18 cellular contexts compared by ENCODE assay signal in the genomic region with DNA sequence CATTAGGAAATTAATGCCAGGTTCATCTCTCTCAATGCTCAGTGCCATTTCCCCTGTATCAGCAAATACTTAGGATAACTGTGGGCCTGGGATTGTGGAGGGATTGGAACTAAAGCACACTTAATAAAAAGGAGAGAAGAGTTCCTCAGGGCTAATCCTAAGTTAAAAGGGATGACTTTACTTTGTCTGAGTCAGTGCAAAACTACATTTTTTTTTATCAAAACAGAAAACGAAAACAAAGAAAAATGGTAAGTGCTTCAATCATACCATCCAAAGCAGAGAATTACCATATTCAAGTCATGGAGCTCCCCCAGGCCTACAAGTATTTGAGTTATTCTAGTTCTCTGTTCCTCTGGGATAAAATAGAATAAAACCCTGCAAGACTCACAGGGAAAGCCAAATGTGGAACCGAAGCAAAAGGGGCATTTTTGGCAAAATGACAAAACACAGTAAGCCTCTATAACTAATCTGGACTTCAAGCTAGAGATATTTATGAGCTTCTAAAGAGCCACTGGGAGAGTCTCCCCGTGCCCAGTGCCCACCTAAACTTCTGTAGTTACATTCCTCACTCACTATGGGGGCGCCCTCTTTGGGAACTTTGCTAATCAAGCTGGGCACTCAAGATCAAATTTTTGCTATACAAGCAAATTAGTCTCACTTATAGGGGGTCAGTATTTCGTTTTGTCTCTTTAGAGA. TPM values are rescaled to one million over a fixed set of nuclear protein-coding genes. Genes with fewer than 3 reads are reported as not detected.
A peak's percentile ranks its signal among the peaks of the same experiment; 100 is the strongest.
DNase-seq lines count a peak whose midpoint lies in the region; ATAC-seq, FAIRE-seq and TF ChIP-seq lines count a peak whose summit lies in the region.
"Had no signal": no experiment of that assay in that cellular context is flagged by ENCODE, and none has a peak within 500 bp of the region (broad histone marks: within the 10 kb centered on the region; RNA-seq: fewer than 3 reads in every experiment).

No MANE protein-coding gene starts in this region.

- ATAC-seq in K562, result no peak
- ATAC-seq in activated CD4-positive, CD25-positive, alpha-beta regulatory T cell treated with anti-CD3 and anti-CD28 coated beads, Interleukin-2, amount 50 U/mL, for 24 hours, result no peak
- ATAC-seq in HG02973 (IDR thresholded peaks at IDR 0.05; ENCODE audit: unreplicated experiment), result no peak
- ATAC-seq in HG02759 (IDR thresholded peaks at IDR 0.05; ENCODE audit: unreplicated experiment), result no peak
- ATAC-seq: gastroesophageal sphincter had no signal

- no peak overlapping the region for H3K27ac Mint-ChIP-seq in immature natural killer cell
- H3K27ac Mint-ChIP-seq: activated CD4-positive, alpha-beta T cell treated with anti-CD3 and anti-CD28 coated beads, Interleukin-2, amount 10 ng/mL, durations not matched to agents 24 days and 14 days; activated T-cell treated with anti-CD3 and anti-CD28 coated beads, Interleukin-2, amount 50 U/mL, for 24 hours had no signal

- H3K36me3 ChIP-seq in K562 (ENCODE audit: control insufficient read depth, insufficient read depth, low read length), result no peaks in the 10 kb centered on the region
- H3K36me3 ChIP-seq: adrenal gland, gastroesophageal sphincter, prostate gland, suprapubic skin had no signal

- POLR2A ChIA-PET in K562 (lab: Yijun Ruan, JAX), result no interaction called here

- no peaks in the 10 kb centered on the region for H3K9me3 ChIP-seq in K562 (replicated peaks; ENCODE audit: control insufficient read depth, insufficient read depth, low read depth, low read length)
- H3K9me3 ChIP-seq: adrenal gland, gastroesophageal sphincter, prostate gland, suprapubic skin had no signal

- intact Hi-C loops in K562 (cut with micrococcal nuclease), result no loop called here

- no peak for TF ChIP-seq POLR2A in K562 (conservative IDR thresholded peaks at IDR 0.05)

- no peak overlapping the region for H3K27ac ChIP-seq in K562 (ENCODE audit: extremely low read depth, low read depth, low read length)
- H3K27ac ChIP-seq: adrenal gland, gastroesophageal sphincter, prostate gland, suprapubic skin had no signal

- H3K9me3 Mint-ChIP-seq in immature natural killer cell, result no peaks in the 10 kb centered on the region
- H3K9me3 Mint-ChIP-seq: activated CD4-positive, alpha-beta T cell treated with anti-CD3 and anti-CD28 coated beads, Interleukin-2, amount 10 ng/mL, durations not matched to agents 24 days and 14 days; activated T-cell treated with anti-CD3 and anti-CD28 coated beads, Interleukin-2, amount 50 U/mL, for 24 hours had no signal

- no peak overlapping the region for H3K9ac ChIP-seq in K562 (ENCODE audit: insufficient read depth in 1 of 2, low read depth in 2 of 2, low read length in 2 of 2)

- in situ Hi-C loops in K562 (cut with MboI), result no loop called here

- no peak for TF ChIP-seq CTCF in K562 (IDR thresholded peaks at IDR 0.05 in 2 of 3, conservative IDR thresholded peaks at IDR 0.05 in 1 of 3; ENCODE audit: insufficient read depth in 2 of 3, low read depth in 1 of 3, low read length in 3 of 3)

- H4K20me1 ChIP-seq in K562 (replicated peaks; ENCODE audit: control insufficient read depth, insufficient read depth, low read length), result no peaks in the 10 kb centered on the region

- no peaks in the 10 kb centered on the region for H3K79me2 ChIP-seq in K562 (ENCODE audit: control insufficient read depth, insufficient read depth, low read length)

- H3K4me3 Mint-ChIP-seq in immature natural killer cell, result no peak overlapping the region
- H3K4me3 Mint-ChIP-seq: activated CD4-positive, alpha-beta T cell treated with anti-CD3 and anti-CD28 coated beads, Interleukin-2, amount 10 ng/mL, durations not matched to agents 24 days and 14 days; activated T-cell treated with anti-CD3 and anti-CD28 coated beads, Interleukin-2, amount 50 U/mL, for 24 hours had no signal

- H3K4me1 ChIP-seq in K562 (replicated peaks in 1 of 2; ENCODE audit: control insufficient read depth in 2 of 2, insufficient read depth in 2 of 2, low read length in 2 of 2), result no peaks in the 10 kb centered on the region
- H3K4me1 ChIP-seq: adrenal gland, gastroesophageal sphincter, prostate gland, suprapubic skin had no signal

- DNase-seq in DMS 273 treated with DMSO at 0.1 percent for 48 hours (lab: John Stamatoyannopoulos, UW) (peak; percentile 38), NCI-H446 treated with DMSO at 0.1 percent for 48 hours (lab: John Stamatoyannopoulos, UW) (peak; percentile 24), K562 (ENCODE audit: extremely low read depth in 1 of 4, low spot score in 3 of 4) (no peak), myocyte (ENCODE audit: low read depth) (peak; percentile 63), immature natural killer cell (no peak)
- DNase-seq: activated CD4-positive, alpha-beta T cell treated with anti-CD3 and anti-CD28 coated beads, Interleukin-2, amount 10 ng/mL, durations not matched to agents 24 days and 14 days; activated T-cell treated with anti-CD3 and anti-CD28 coated beads, Interleukin-2, amount 50 U/mL, for 24 hours; adrenal gland; AML-193; NCI-H524; T-helper 9 cell had no signal

- H3K36me3 Mint-ChIP-seq in immature natural killer cell, result no peaks in the 10 kb centered on the region

- no peaks in the 10 kb centered on the region for H3K27me3 ChIP-seq in K562 (ENCODE audit: control insufficient read depth in 2 of 2, insufficient read depth in 2 of 2, low read length in 2 of 2)
- H3K27me3 ChIP-seq: gastroesophageal sphincter, suprapubic skin had no signal

- no peak for FAIRE-seq in K562 (lab: Jason Lieb, UNC)
- FAIRE-seq: D721Med had no signal

- no peak overlapping the region for H3K4me3 ChIP-seq in K562
- H3K4me3 ChIP-seq: adrenal gland, gastroesophageal sphincter, prostate gland, suprapubic skin had no signal

- H3K4me1 Mint-ChIP-seq in immature natural killer cell, result no peaks in the 10 kb centered on the region
- H3K4me1 Mint-ChIP-seq: activated CD4-positive, alpha-beta T cell treated with anti-CD3 and anti-CD28 coated beads, Interleukin-2, amount 10 ng/mL, durations not matched to agents 24 days and 14 days had no signal

- H3K27me3 Mint-ChIP-seq in immature natural killer cell (ENCODE audit: low read depth in 3 of 3), result peaks cover 0 to 3% (median 1%) of the 10 kb centered on the region in 3 donors

- CTCF ChIA-PET in K562 (lab: Yijun Ruan, JAX; ENCODE audit: low intra/inter-chr PET ratio), result no interaction called here

- WGBS in K562 (ENCODE audit: insufficient coverage, low coverage, missing lambda C conversion rate), result 0% methylated on average over 5 of the region's 5 CpGs

- no peak for TF ChIP-seq RAD21 in K562 (CRISPR knock-in tag; conservative IDR thresholded peaks at IDR 0.05 in 1 of 2, IDR thresholded peaks at IDR 0.05 in 1 of 2)

- no peak overlapping the region for H3K4me2 ChIP-seq in K562 (ENCODE audit: insufficient read depth, low read length)

- H2AFZ ChIP-seq in K562 (ENCODE audit: low read depth, low read length), result no peak overlapping the region

- no peaks in the 10 kb centered on the region for H3K9me1 ChIP-seq in K562 (ENCODE audit: control insufficient read depth, insufficient read depth, low read length)

- no TSS peak for BruUV-seq in K562 (replicated peaks; lab: Mats Ljungman, UMichigan)

- TF ChIP-seq EP300 in K562 (IDR thresholded peaks at IDR 0.05; ENCODE audit: low read length), result no peak

TF ChIP-seq in K562, 482 proteins besides CTCF, POLR2A, EP300 and RAD21:
- TF ChIP-seq ZNF316 (IDR thresholded peaks at IDR 0.05) (peak; percentile 32; the same call in 1 of the 2 replicates), HNRNPL (IDR thresholded peaks at IDR 0.05; ENCODE audit: low read depth, low read length) (no peak), TFAM (CRISPR knock-in tag; conservative IDR thresholded peaks at IDR 0.05) (no peak), BRCA1 (IDR thresholded peaks at IDR 0.05) (no peak), BRCA1 (CRISPR knock-in tag; IDR thresholded peaks at IDR 0.05) (no peak), PYGO2 (tag; IDR thresholded peaks at IDR 0.05) (no peak), MYC (IDR thresholded peaks at IDR 0.05; ENCODE audit: low read depth, low read length) (no peak), MYC (CRISPR knock-in tag; IDR thresholded peaks at IDR 0.05; ENCODE audit: borderline replicate concordance, low read depth) (no peak)
- TF ChIP-seq, protein P1, sequence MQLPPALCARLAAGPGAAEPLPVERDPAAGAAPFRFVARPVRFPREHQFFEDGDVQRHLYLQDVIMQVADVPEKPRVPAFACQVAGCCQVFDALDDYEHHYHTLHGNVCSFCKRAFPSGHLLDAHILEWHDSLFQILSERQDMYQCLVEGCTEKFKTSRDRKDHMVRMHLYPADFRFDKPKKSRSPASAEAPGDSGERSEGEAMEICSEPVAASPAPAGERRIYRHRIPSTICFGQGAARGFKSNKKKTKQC (CRISPR knock-in tag; IDR thresholded peaks at IDR 0.05), result no peak

RNA-seq across cellular contexts. Expression of a gene that starts 53.4 kb away (rescaled TPM):
- total RNA-seq in K562 (2011; cell fraction: chromatin; rRNA removed; ENCODE audit: low replicate concordance), result not detected in 2 replicates
- total RNA-seq in K562 (2011; cell fraction: nucleolus; rRNA removed), result not detected in 2 replicates
- total RNA-seq in K562 (2011; cell fraction: nucleoplasm; rRNA removed), result not detected in 2 replicates
- total RNA-seq in K562 (2014; rRNA removed), result 0.09 TPM in 1 of 2 replicates, not detected in the other
- total RNA-seq in K562 (2014; rRNA removed; fragmentation: Illumina TruSeq; extraction: Trizol), result not detected in 2 replicates
- not detected in 2 replicates for total RNA-seq in K562 (2015; rRNA removed; fragmentation: Illumina TruSeq; extraction: Trizol)
- total RNA-seq in K562 (2021), result 0.35 and 0.89 TPM in 2 replicates
- 0.03 TPM in 1 of 2 replicates, not detected in the other for polyA plus RNA-seq in K562 (2011; rRNA removed)
- polyA plus RNA-seq in K562 (2011; cell fraction: cytosol; rRNA removed), result 0.03 TPM in 1 of 2 replicates, not detected in the other
- polyA plus RNA-seq in K562 (2011; cell fraction: nucleus; rRNA removed), result 0.31 TPM in 1 of 2 replicates, not detected in the other
- 0.12 and 0.33 TPM in 2 replicates for polyA plus RNA-seq in K562 (2012)
- polyA plus RNA-seq in K562 (2014; fragmentation: Illumina TruSeq; extraction: Trizol), result not detected in 2 replicates
- under 1 TPM; 0.01 to 0.18 TPM for polyA plus RNA-seq in K562 (2014; fragmentation: Nextera tagmentation; extraction: Ambion mirVana)
- 0.01 TPM in 1 of 2 replicates, not detected in the other for polyA plus RNA-seq in K562 (2014; rRNA removed)
- polyA minus RNA-seq in K562 (2011; rRNA and poly(A)+ RNA removed), result 0.11 TPM in 1 of 2 replicates, not detected in the other
- 0.73 TPM in 1 of 2 replicates, not detected in the other for polyA minus RNA-seq in K562 (2011; cell fraction: cytosol; rRNA and poly(A)+ RNA removed)
- polyA minus RNA-seq in K562 (2011; cell fraction: nucleus; rRNA and poly(A)+ RNA removed), result 0.27 TPM in 1 of 2 replicates, not detected in the other
- 250 and 310 TPM in 2 replicates for total RNA-seq in myocyte
- polyA plus RNA-seq in myocyte (2012), result 427 TPM
- 10 to 100 TPM in 2 of 3 donors, 1 to 10 TPM in 1; 7.4 to 20.8 (median 15.8) TPM for polyA plus RNA-seq in immature natural killer cell

Comparison
In these comparisons a context has a peak if more than half of its experiments do, and no peak if none do; other contexts are left out.
1. DNase-seq: peak in DMS 273 treated with DMSO at 0.1 percent for 48 hours (single experiment), NCI-H446 treated with DMSO at 0.1 percent for 48 hours (single experiment) and myocyte (single experiment); none in K562 (0 of 4) and immature natural killer cell (0 of 3).
2. RNA of a gene that starts 53.4 kb away (total RNA-seq): 250 to 310 TPM in myocyte; 0.09 to 0.89 TPM in K562; every median in the first group is over 100 times any median in the second.